ENCODE assay signal across 1 cellular context in the genomic region with DNA sequence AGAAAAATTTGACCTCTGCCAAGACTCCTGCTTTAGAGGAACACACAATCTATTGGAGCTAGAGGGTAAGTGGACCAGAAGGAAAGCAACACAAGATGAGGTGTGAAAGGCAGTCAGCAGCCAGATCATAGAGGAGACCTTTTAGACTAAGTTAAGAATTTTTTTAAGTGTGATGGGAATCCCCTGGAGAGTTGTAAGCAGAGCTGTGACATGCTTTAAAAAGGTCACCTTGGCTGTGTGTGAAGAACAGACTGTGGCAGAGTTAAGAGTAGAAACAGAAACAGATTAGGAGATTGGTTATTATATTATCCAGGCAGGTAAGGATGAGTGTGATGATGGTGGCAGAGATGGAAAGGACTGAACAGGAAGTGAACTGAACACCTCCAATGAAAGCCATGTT.
A peak's percentile ranks its signal among the peaks of the same experiment; 100 is the strongest.
TF ChIP-seq lines count a peak whose summit lies in the region.

No MANE protein-coding gene starts in this region.

TF ChIP-seq in GM12878, 131 proteins besides CTCF, POLR2A, EP300 and RAD21:
- TF ChIP-seq ESRRA (IDR thresholded peaks at IDR 0.05; ENCODE audit: low read length) (peak; percentile 92; the same call in 1 of the 2 replicates), MEF2B (IDR thresholded peaks at IDR 0.05; ENCODE audit: partially characterized antibody, poor library complexity, severe bottlenecking) (peak; percentile 77), IKZF2 (IDR thresholded peaks at IDR 0.05) (peak in 1 of 2 experiments; percentile 24; a peak in 1 of 4 replicates), MEF2A (IDR thresholded peaks at IDR 0.05; ENCODE audit: insufficient read depth, low read depth, low read length) (no peak), TCF12 (IDR thresholded peaks at IDR 0.05; ENCODE audit: low read depth, low read length) (no peak), PAX5 (IDR thresholded peaks at IDR 0.05; ENCODE audit: borderline replicate concordance, low read depth, low read length) (no peak), FOXK2 (IDR thresholded peaks at IDR 0.05) (no peak), BACH1 (IDR thresholded peaks at IDR 0.05; ENCODE audit: borderline replicate concordance) (no peak), ZNF384 (IDR thresholded peaks at IDR 0.05; ENCODE audit: borderline replicate concordance, low read depth, low read length) (peak; percentile 46; the same call in 1 of the 2 replicates)
- TF ChIP-seq, protein P1, sequence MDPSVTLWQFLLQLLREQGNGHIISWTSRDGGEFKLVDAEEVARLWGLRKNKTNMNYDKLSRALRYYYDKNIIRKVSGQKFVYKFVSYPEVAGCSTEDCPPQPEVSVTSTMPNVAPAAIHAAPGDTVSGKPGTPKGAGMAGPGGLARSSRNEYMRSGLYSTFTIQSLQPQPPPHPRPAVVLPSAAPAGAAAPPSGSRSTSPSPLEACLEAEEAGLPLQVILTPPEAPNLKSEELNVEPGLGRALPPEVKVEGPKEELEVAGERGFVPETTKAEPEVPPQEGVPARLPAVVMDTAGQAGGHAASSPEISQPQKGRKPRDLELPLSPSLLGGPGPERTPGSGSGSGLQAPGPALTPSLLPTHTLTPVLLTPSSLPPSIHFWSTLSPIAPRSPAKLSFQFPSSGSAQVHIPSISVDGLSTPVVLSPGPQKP (IDR thresholded peaks at IDR 0.05; ENCODE audit: low read depth, low read length): no peak
- TF ChIP-seq, protein P2, sequence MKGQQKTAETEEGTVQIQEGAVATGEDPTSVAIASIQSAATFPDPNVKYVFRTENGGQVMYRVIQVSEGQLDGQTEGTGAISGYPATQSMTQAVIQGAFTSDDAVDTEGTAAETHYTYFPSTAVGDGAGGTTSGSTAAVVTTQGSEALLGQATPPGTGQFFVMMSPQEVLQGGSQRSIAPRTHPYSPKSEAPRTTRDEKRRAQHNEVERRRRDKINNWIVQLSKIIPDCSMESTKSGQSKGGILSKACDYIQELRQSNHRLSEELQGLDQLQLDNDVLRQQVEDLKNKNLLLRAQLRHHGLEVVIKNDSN (IDR thresholded peaks at IDR 0.05; ENCODE audit: borderline replicate concordance, extremely low read length, insufficient read depth, low read depth, low read length): no peak
- TF ChIP-seq, protein P3, sequence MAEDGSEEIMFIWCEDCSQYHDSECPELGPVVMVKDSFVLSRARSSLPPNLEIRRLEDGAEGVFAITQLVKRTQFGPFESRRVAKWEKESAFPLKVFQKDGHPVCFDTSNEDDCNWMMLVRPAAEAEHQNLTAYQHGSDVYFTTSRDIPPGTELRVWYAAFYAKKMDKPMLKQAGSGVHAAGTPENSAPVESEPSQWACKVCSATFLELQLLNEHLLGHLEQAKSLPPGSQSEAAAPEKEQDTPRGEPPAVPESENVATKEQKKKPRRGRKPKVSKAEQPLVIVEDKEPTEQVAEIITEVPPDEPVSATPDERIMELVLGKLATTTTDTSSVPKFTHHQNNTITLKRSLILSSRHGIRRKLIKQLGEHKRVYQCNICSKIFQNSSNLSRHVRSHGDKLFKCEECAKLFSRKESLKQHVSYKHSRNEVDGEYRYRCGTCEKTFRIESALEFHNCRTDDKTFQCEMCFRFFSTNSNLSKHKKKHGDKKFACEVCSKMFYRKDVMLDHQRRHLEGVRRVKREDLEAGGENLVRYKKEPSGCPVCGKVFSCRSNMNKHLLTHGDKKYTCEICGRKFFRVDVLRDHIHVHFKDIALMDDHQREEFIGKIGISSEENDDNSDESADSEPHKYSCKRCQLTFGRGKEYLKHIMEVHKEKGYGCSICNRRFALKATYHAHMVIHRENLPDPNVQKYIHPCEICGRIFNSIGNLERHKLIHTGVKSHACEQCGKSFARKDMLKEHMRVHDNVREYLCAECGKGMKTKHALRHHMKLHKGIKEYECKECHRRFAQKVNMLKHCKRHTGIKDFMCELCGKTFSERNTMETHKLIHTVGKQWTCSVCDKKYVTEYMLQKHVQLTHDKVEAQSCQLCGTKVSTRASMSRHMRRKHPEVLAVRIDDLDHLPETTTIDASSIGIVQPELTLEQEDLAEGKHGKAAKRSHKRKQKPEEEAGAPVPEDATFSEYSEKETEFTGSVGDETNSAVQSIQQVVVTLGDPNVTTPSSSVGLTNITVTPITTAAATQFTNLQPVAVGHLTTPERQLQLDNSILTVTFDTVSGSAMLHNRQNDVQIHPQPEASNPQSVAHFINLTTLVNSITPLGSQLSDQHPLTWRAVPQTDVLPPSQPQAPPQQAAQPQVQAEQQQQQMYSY (CRISPR knock-in tag; IDR thresholded peaks at IDR 0.05): no peak
- TF ChIP-seq, protein P4, sequence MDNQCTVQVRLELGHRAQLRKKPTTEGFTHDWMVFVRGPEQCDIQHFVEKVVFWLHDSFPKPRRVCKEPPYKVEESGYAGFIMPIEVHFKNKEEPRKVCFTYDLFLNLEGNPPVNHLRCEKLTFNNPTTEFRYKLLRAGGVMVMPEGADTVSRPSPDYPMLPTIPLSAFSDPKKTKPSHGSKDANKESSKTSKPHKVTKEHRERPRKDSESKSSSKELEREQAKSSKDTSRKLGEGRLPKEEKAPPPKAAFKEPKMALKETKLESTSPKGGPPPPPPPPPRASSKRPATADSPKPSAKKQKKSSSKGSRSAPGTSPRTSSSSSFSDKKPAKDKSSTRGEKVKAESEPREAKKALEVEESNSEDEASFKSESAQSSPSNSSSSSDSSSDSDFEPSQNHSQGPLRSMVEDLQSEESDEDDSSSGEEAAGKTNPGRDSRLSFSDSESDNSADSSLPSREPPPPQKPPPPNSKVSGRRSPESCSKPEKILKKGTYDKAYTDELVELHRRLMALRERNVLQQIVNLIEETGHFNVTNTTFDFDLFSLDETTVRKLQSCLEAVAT (IDR thresholded peaks at IDR 0.05): no peak
- TF ChIP-seq, protein P5, sequence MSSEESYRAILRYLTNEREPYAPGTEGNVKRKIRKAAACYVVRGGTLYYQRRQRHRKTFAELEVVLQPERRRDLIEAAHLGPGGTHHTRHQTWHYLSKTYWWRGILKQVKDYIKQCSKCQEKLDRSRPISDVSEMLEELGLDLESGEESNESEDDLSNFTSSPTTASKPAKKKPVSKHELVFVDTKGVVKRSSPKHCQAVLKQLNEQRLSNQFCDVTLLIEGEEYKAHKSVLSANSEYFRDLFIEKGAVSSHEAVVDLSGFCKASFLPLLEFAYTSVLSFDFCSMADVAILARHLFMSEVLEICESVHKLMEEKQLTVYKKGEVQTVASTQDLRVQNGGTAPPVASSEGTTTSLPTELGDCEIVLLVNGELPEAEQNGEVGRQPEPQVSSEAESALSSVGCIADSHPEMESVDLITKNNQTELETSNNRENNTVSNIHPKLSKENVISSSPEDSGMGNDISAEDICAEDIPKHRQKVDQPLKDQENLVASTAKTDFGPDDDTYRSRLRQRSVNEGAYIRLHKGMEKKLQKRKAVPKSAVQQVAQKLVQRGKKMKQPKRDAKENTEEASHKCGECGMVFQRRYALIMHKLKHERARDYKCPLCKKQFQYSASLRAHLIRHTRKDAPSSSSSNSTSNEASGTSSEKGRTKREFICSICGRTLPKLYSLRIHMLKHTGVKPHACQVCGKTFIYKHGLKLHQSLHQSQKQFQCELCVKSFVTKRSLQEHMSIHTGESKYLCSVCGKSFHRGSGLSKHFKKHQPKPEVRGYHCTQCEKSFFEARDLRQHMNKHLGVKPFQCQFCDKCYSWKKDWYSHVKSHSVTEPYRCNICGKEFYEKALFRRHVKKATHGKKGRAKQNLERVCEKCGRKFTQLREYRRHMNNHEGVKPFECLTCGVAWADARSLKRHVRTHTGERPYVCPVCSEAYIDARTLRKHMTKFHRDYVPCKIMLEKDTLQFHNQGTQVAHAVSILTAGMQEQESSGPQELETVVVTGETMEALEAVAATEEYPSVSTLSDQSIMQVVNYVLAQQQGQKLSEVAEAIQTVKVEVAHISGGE (CRISPR knock-in tag; IDR thresholded peaks at IDR 0.05): no peak
- TF ChIP-seq, protein P6, sequence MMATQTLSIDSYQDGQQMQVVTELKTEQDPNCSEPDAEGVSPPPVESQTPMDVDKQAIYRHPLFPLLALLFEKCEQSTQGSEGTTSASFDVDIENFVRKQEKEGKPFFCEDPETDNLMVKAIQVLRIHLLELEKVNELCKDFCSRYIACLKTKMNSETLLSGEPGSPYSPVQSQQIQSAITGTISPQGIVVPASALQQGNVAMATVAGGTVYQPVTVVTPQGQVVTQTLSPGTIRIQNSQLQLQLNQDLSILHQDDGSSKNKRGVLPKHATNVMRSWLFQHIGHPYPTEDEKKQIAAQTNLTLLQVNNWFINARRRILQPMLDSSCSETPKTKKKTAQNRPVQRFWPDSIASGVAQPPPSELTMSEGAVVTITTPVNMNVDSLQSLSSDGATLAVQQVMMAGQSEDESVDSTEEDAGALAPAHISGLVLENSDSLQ (IDR thresholded peaks at IDR 0.05): peak; percentile 24; the same call in 1 of the 2 replicates
